In genomic region chr2:29071032-29071975, GRCh38 we compare ENCODE assay signal across 2 cellular contexts.
TF ChIP-seq lines count a peak whose summit lies in the region.

No MANE protein-coding gene starts in this region.

TF ChIP-seq in H1, 55 proteins besides CTCF, POLR2A, EP300 and RAD21 (continues in another document):
- no peak for TF ChIP-seq SUZ12 (IDR thresholded peaks at IDR 0.05; ENCODE audit: low read length)
- no peak for TF ChIP-seq ATF3 (IDR thresholded peaks at IDR 0.05; ENCODE audit: insufficient read depth, low read depth, low read length)
- no peak for TF ChIP-seq JUND (IDR thresholded peaks at IDR 0.05; ENCODE audit: low read length)
- TF ChIP-seq MAFK (IDR thresholded peaks at IDR 0.05; ENCODE audit: low read depth, low read length), result no peak
- TF ChIP-seq NRF1 (IDR thresholded peaks at IDR 0.05; ENCODE audit: low read depth, low read length), result no peak
- TF ChIP-seq YY1 (IDR thresholded peaks at IDR 0.05; ENCODE audit: low read depth, low read length), result no peak
- TF ChIP-seq ATF2 (IDR thresholded peaks at IDR 0.05; ENCODE audit: low read length), result no peak
- TF ChIP-seq NANOG (IDR thresholded peaks at IDR 0.05; ENCODE audit: insufficient read depth, low read depth, low read length, poor library complexity, severe bottlenecking), result no peak
- TF ChIP-seq GABPA (IDR thresholded peaks at IDR 0.05; ENCODE audit: borderline replicate concordance, insufficient read depth, low read length), result no peak
- TF ChIP-seq CHD7 (IDR thresholded peaks at IDR 0.05; ENCODE audit: insufficient replicate concordance, low read length), result no peak
- TF ChIP-seq CHD1 (IDR thresholded peaks at IDR 0.05; ENCODE audit: low read depth, low read length), result no peak
- TF ChIP-seq CBX5 (IDR thresholded peaks at IDR 0.05; ENCODE audit: low read depth, low read length), result no peak
- TF ChIP-seq TBP (IDR thresholded peaks at IDR 0.05; ENCODE audit: low read depth, low read length), result no peak
- no peak for TF ChIP-seq BCL11A (IDR thresholded peaks at IDR 0.05; ENCODE audit: low read depth in 2 of 2, low read length in 2 of 2)
- no peak for TF ChIP-seq TCF12 (IDR thresholded peaks at IDR 0.05; ENCODE audit: low read depth, low read length)
- TF ChIP-seq SIX5 (IDR thresholded peaks at IDR 0.05; ENCODE audit: low read depth, low read length), result no peak

TF ChIP-seq in WTC11, 78 proteins besides CTCF, POLR2A, EP300 and RAD21:
- no peak for TF ChIP-seq ATF6 (CRISPR knock-in tag; IDR thresholded peaks at IDR 0.05)
- no peak for TF ChIP-seq MXD4 (CRISPR knock-in tag; IDR thresholded peaks at IDR 0.05; ENCODE audit: borderline replicate concordance)
- no peak for TF ChIP-seq STAT6 (CRISPR knock-in tag; conservative IDR thresholded peaks at IDR 0.05; ENCODE audit: low read depth)
- TF ChIP-seq FOXJ3 (CRISPR knock-in tag; IDR thresholded peaks at IDR 0.05; ENCODE audit: borderline replicate concordance), result no peak
- TF ChIP-seq MLX (CRISPR knock-in tag; IDR thresholded peaks at IDR 0.05), result no peak
- TF ChIP-seq SOX15 (CRISPR knock-in tag; IDR thresholded peaks at IDR 0.05), result no peak
- TF ChIP-seq ZNF121 (CRISPR knock-in tag; IDR thresholded peaks at IDR 0.05), result no peak
- TF ChIP-seq MYBL2 (CRISPR knock-in tag; IDR thresholded peaks at IDR 0.05), result no peak
- TF ChIP-seq EMX1 (CRISPR knock-in tag; IDR thresholded peaks at IDR 0.05), result no peak
- TF ChIP-seq ELF4 (CRISPR knock-in tag; IDR thresholded peaks at IDR 0.05; ENCODE audit: low read depth), result no peak
- no peak for TF ChIP-seq AFF4 (CRISPR knock-in tag; IDR thresholded peaks at IDR 0.05; ENCODE audit: borderline replicate concordance)
- TF ChIP-seq CREB1 (CRISPR knock-in tag; IDR thresholded peaks at IDR 0.05), result no peak
- no peak for TF ChIP-seq ATF3 (CRISPR knock-in tag; conservative IDR thresholded peaks at IDR 0.05)
